ENCODE assay signal across 17 cellular contexts in genomic region chr1:176692988-176693696, GRCh38.
DNase-seq lines count a peak whose midpoint lies in the region; ATAC-seq and TF ChIP-seq lines count a peak whose summit lies in the region.
"Had no signal": no experiment of that assay in that cellular context is flagged by ENCODE, and none has a peak within 500 bp of the region (broad histone marks: within the 10 kb centered on the region; RNA-seq: fewer than 3 reads in every experiment).

No MANE protein-coding gene starts in this region.

- no peak overlapping the region for H4K12ac ChIP-seq in trophoblast cell (ENCODE audit: low read depth, low read length)

- H3K27me3 ChIP-seq in heart right ventricle (no peaks in the 10 kb centered on the region), trophoblast cell (ENCODE audit: insufficient read depth, low read length) (no peaks in the 10 kb centered on the region)

- no peak overlapping the region for H4K8ac ChIP-seq in trophoblast cell (ENCODE audit: low read depth, low read length)

- 50 to 60% methylated on average over 6 of the region's 6 CpGs for WGBS in heart right ventricle, 2 donors
- WGBS in trophoblast cell (ENCODE audit: extremely low coverage, insufficient coverage, insufficient read length), result no CpG with 5 or more reads among the region's 6 CpGs

- H2AK5ac ChIP-seq in trophoblast cell (ENCODE audit: low read length), result no peak overlapping the region

- H2AFZ ChIP-seq in trophoblast cell (ENCODE audit: insufficient read depth, low read length, poor library complexity), result no peak overlapping the region

- no peak overlapping the region for H3K23ac ChIP-seq in trophoblast cell (ENCODE audit: low read length)

- H3K36me3 ChIP-seq in heart right ventricle, result no peaks in the 10 kb centered on the region
- H3K36me3 ChIP-seq in trophoblast cell (ENCODE audit: control insufficient read depth in 1 of 2, insufficient read depth in 2 of 2, low read length in 2 of 2), result no peaks in the 10 kb centered on the region

- intact Hi-C loops in heart right ventricle (cut with DNase I), result loop anchor here in 9 of 10 donors (1.0 to 10.0 kb wide), 16 partner anchors 36 to 318 kb away; no protein-coding TSS in a partner anchor

- H3K79me1 ChIP-seq in trophoblast cell (ENCODE audit: low read length), result peaks cover 10% of the 10 kb centered on the region

- H2BK120ac ChIP-seq in trophoblast cell (ENCODE audit: insufficient read depth, low read length, poor library complexity), result no peak overlapping the region

- H3K4me2 ChIP-seq in trophoblast cell (ENCODE audit: low read length), result no peak overlapping the region

- peak overlapping the region; percentile 29 for H4K91ac ChIP-seq in trophoblast cell (ENCODE audit: low read depth, low read length)

- H2BK5ac ChIP-seq in trophoblast cell (ENCODE audit: low read depth, low read length, poor library complexity), result no peak overlapping the region

- H3K4me3 ChIP-seq in heart right ventricle (no peak overlapping the region), trophoblast cell (ENCODE audit: low read depth, low read length) (no peak overlapping the region)

- H3K9me3 ChIP-seq in heart right ventricle (no peaks in the 10 kb centered on the region), trophoblast cell (ENCODE audit: insufficient read depth, low read depth, low read length) (no peaks in the 10 kb centered on the region)

- H3K27ac ChIP-seq in heart right ventricle (peak overlapping the region; percentile 57 to 90 (median 84)), trophoblast cell (ENCODE audit: low read depth, low read length) (peak overlapping the region; percentile 57)
- H3K27ac ChIP-seq: HL-60 had no signal

- H3K18ac ChIP-seq in trophoblast cell (ENCODE audit: low read length), result peak overlapping the region; percentile 28

- H3K4me1 ChIP-seq in heart right ventricle (peaks cover 0 to 41% (median 12%) of the 10 kb centered on the region in 9 donors), trophoblast cell (ENCODE audit: control insufficient read depth in 1 of 2, insufficient read depth in 2 of 2, low read length in 2 of 2) (peaks cover 24 to 27% of the 10 kb centered on the region in 2 experiments)

- peak overlapping the region; percentile 37 for H2BK12ac ChIP-seq in trophoblast cell (ENCODE audit: low read length)

- no peak overlapping the region for H3K9ac ChIP-seq in trophoblast cell (ENCODE audit: low read length)

- ATAC-seq in heart right ventricle, result peak in 7 of 8 donors; percentile 0 to 66 (median 45)
- no peak for ATAC-seq in HG03469 (IDR thresholded peaks at IDR 0.05; ENCODE audit: unreplicated experiment)

- peak overlapping the region; percentile 24 for H3K14ac ChIP-seq in trophoblast cell (ENCODE audit: low read length)

- H3K4ac ChIP-seq in trophoblast cell (ENCODE audit: low read depth, low read length), result no peak overlapping the region

- TF ChIP-seq CTCF in heart right ventricle (IDR thresholded peaks at IDR 0.05), result peak in 1 of 9 donors; percentile 22

- peak; percentile 54 for DNase-seq in NCI-H510A treated with DMSO at 0.1 percent for 48 hours (lab: John Stamatoyannopoulos, UW)
- no peak for DNase-seq in NCI-H510A (lab: John Stamatoyannopoulos, UW)
- no peak for DNase-seq in heart right ventricle
- DNase-seq in trophoblast cell, result no peak
- peak; percentile 29 for DNase-seq in superior temporal gyrus (ENCODE audit: extremely low spot score)
- no peak for DNase-seq in activated CD4-positive, CD25-positive, alpha-beta regulatory T cell treated with anti-CD3 and anti-CD28 coated beads, Interleukin-2, amount 50 U/mL, for 72 hours
- no peak for DNase-seq in NCI-H1105 (lab: John Stamatoyannopoulos, UW)
- DNase-seq: CD4-positive, alpha-beta memory T cell; DMS53; EL; Kasumi-1; MM.1S; NCI-H1092; NCI-H2107; NCI-H2227 treated with DMSO at 0.1 percent for 48 hours had no signal

- no peaks in the 10 kb centered on the region for H3K79me2 ChIP-seq in trophoblast cell (ENCODE audit: control insufficient read depth, insufficient read depth, low read length, poor library complexity)

Comparison
In these comparisons a context has a peak if more than half of its experiments do, and no peak if none do; other contexts are left out.
1. DNase-seq: peak in NCI-H510A treated with DMSO at 0.1 percent for 48 hours (single experiment) and superior temporal gyrus (single experiment); none in NCI-H510A (single experiment), heart right ventricle (0 of 2), trophoblast cell (0 of 2), activated CD4-positive, CD25-positive, alpha-beta regulatory T cell treated with anti-CD3 and anti-CD28 coated beads, Interleukin-2, amount 50 U/mL, for 72 hours (single experiment) and NCI-H1105 (single experiment).